Comparison of ENCODE assay signal across 4 cellular contexts in the genomic region with DNA sequence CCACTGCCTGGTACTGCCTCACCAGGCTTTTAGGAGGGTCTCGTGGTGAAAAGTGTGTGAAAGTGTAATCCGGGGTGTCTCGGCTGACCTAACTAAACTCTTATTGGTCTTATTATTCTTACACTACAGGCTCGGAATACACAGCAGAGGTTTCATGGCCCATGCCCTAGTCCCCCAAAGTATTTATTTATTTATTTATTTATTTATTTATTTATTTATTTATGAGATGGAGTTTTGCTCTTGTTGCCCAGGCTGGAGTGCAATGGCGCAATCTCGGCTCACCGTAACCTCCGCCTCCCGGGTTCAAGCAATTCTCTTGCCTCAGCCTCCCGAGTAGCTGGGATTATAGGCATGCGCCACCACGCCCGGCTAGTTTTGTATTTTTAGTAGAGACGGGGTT. TPM values are rescaled to one million over a fixed set of nuclear protein-coding genes. Genes with fewer than 3 reads are reported as not detected.
"Had no signal": no experiment of that assay in that cellular context is flagged by ENCODE, and none has a peak within 500 bp of the region (broad histone marks: within the 10 kb centered on the region; RNA-seq: fewer than 3 reads in every experiment).

No MANE protein-coding gene starts in this region.

RNA-seq across cellular contexts. Expression of a gene that starts 21.7 kb away (rescaled TPM):
- total RNA-seq: ascending aorta had no signal

RNA-seq across cellular contexts. Expression of a gene that starts 59.4 kb away (rescaled TPM):
- total RNA-seq: activated naive CD8-positive, alpha-beta T cell treated with anti-CD3 and anti-CD28 coated beads, Interleukin-2, amount 10 ng/mL, durations not matched to agents 7 days and 5 days; activated T-helper 1 cell treated with anti-CD3 and anti-CD28 coated beads, Interleukin-12 subunit alpha, Interleukin-12 subunit beta, Interleukin-2, Interleukin-4 antibody, amounts not matched to agents 30 ng/mL and 10 ng/mL and 1 ng/mL, durations not matched to agents 14 hours and 24 hours and 36 hours; activated T-helper 2 cell treated with anti-CD3 and anti-CD28 coated beads, Interferon-gamma antibody, Interleukin-2, Interleukin-4, amounts not matched to agents 10 μg/mL and 5 μg/mL and 100 μg/mL, durations not matched to agents 14 hours and 24 hours and 36 hours had no signal
